In genomic region chr1:109116286-109116685, GRCh38 we compare ENCODE assay signal across 19 cellular contexts. TPM values are rescaled to one million over a fixed set of nuclear protein-coding genes. Genes with fewer than 3 reads are reported as not detected.
DNase-seq lines count a peak whose midpoint lies in the region; ATAC-seq, FAIRE-seq and TF ChIP-seq lines count a peak whose summit lies in the region.
"Had no signal": no experiment of that assay in that cellular context is flagged by ENCODE, and none has a peak within 500 bp of the region (broad histone marks: within the 10 kb centered on the region; RNA-seq: fewer than 3 reads in every experiment).

No MANE protein-coding gene starts in this region.

- TF ChIP-seq POLR2A in erythroblast (IDR thresholded peaks at IDR 0.05; ENCODE audit: low read length) = no peak

- H3K4me1 ChIP-seq in SJSA1 (replicated peaks) (peaks cover 34% of the 10 kb centered on the region), pancreas (peaks cover 7 to 19% (median 7%) of the 10 kb centered on the region in 3 donors)

- H3K27me3 ChIP-seq in SJSA1 (replicated peaks) (peaks cover 6% of the 10 kb centered on the region; the same call in 1 of the 2 replicates), pancreas (no peaks in the 10 kb centered on the region)
- H3K27me3 ChIP-seq: Peyer's patch had no signal

- no peaks in the 10 kb centered on the region for H3K36me3 Mint-ChIP-seq in activated T-cell treated with anti-CD3 and anti-CD28 coated beads, Interleukin-2, amount 50 U/mL, for 24 hours (ENCODE audit: low read depth)

- peak; percentile 49 to 60 (median 50) for ATAC-seq in pancreas
- ATAC-seq in GM19324 (IDR thresholded peaks at IDR 0.05; ENCODE audit: low FRiP score, unreplicated experiment) = no peak
- ATAC-seq: SK-N-SH treated with all-trans-retinoic acid at 6 μM for 48 hours, upper lobe of right lung had no signal

- intact Hi-C loops in pancreas (cut with DNase I) = no loop called here

- peak overlapping the region; percentile 86 for H3K27ac Mint-ChIP-seq in activated T-cell treated with anti-CD3 and anti-CD28 coated beads, Interleukin-2, amount 50 U/mL, for 24 hours

- H3K9me3 Mint-ChIP-seq in activated T-cell treated with anti-CD3 and anti-CD28 coated beads, Interleukin-2, amount 50 U/mL, for 24 hours = no peaks in the 10 kb centered on the region

- H3K9me3 ChIP-seq in SJSA1 (replicated peaks) = no peaks in the 10 kb centered on the region
- H3K9me3 ChIP-seq in pancreas = no peaks in the 10 kb centered on the region
- H3K9me3 ChIP-seq: Peyer's patch, upper lobe of right lung had no signal

- H3K4me3 Mint-ChIP-seq in activated T-cell treated with anti-CD3 and anti-CD28 coated beads, Interleukin-2, amount 50 U/mL, for 24 hours = no peak overlapping the region

- H3K27ac ChIP-seq in SJSA1 (peak overlapping the region; percentile 28; the same call in 1 of the 2 replicates), pancreas (peak overlapping the region; percentile 42 to 81 (median 66))
- H3K27ac ChIP-seq: upper lobe of right lung had no signal

- H3K36me3 ChIP-seq in SJSA1 (no peaks in the 10 kb centered on the region), pancreas (no peaks in the 10 kb centered on the region)
- H3K36me3 ChIP-seq: Peyer's patch, upper lobe of right lung had no signal

- WGBS in pancreas, 2 donors = 15 to 22% methylated on average over 1 of the region's 1 CpG

- H3K4me1 Mint-ChIP-seq in activated T-cell treated with anti-CD3 and anti-CD28 coated beads, Interleukin-2, amount 50 U/mL, for 24 hours (ENCODE audit: low read depth) = peaks cover 46% of the 10 kb centered on the region

- H3K4me3 ChIP-seq in SJSA1 (no peak overlapping the region), pancreas (peak overlapping the region in 2 of 4 donors; percentile 58 to 63)
- H3K4me3 ChIP-seq: upper lobe of right lung had no signal

- no peak for FAIRE-seq in pancreas (lab: Jason Lieb, UNC)
- FAIRE-seq: GM12891 had no signal

- H3K27me3 Mint-ChIP-seq in activated T-cell treated with anti-CD3 and anti-CD28 coated beads, Interleukin-2, amount 50 U/mL, for 24 hours = peaks cover 2% of the 10 kb centered on the region

- no peak for DNase-seq in activated T-cell treated with anti-CD3 and anti-CD28 coated beads, Interleukin-2, amount 50 U/mL, for 24 hours
- no peak for DNase-seq in activated T-cell treated with anti-CD3 and anti-CD28 coated beads, Interleukin-2, amount 50 U/mL, for 48 hours
- DNase-seq in NCI-H2029 (lab: John Stamatoyannopoulos, UW) (peak; percentile 69), SJSA1 (ENCODE audit: low read depth in 1 of 2, low spot score in 2 of 2) (no peak), pancreas (peak in 3 of 6 donors; percentile 44 to 59 (median 49)), erythroblast (lab: John Stamatoyannopoulos, UW) (no peak)
- no peak for DNase-seq in activated CD4-positive, alpha-beta T cell treated with anti-CD3 and anti-CD28 coated beads for 1 hour
- DNase-seq: ACHN; CD8-positive, alpha-beta memory T cell; H7; kidney glomerular epithelial cell; NCI-H524; Peyer's patch; stimulated activated CD4-positive, alpha-beta T cell treated with anti-CD3 and anti-CD28 coated beads, Interleukin-4, amount 100 ng/mL, for 4 hours; upper lobe of right lung had no signal

- no peak for TF ChIP-seq CTCF in pancreas (IDR thresholded peaks at IDR 0.05)

RNA-seq across cellular contexts. Expression of gene ELAPOR1, which starts 2.4 kb away (rescaled TPM):
- 0.63 and 1.2 TPM in 2 replicates for total RNA-seq in SJSA1 (2014; rRNA removed; shearing (Covaris generic))
- total RNA-seq in pancreas = 100 to 1,000 TPM; 106 to 186 (median 155) TPM
- 10 to 100 TPM; 46.9 to 82.8 TPM for polyA plus RNA-seq in pancreas
- total RNA-seq: G401 had no signal

RNA-seq across cellular contexts. Expression of gene TMEM167B, which starts 25.7 kb away (rescaled TPM):
- 18.7 and 36.3 TPM in 2 replicates for total RNA-seq in SJSA1 (2014; rRNA removed; shearing (Covaris generic))
- 10 to 100 TPM; 15.9 to 25.7 (median 18.8) TPM for total RNA-seq in pancreas
- 10 to 100 TPM in 1 of 2 donors, 1 to 10 TPM in 1; 6.4 to 15.7 TPM for polyA plus RNA-seq in pancreas

RNA-seq across cellular contexts. Expression of gene TAF13, which starts 40.5 kb away (rescaled TPM):
- total RNA-seq in SJSA1 (2014; rRNA removed; shearing (Covaris generic)) = 96.5 and 137 TPM in 2 replicates
- total RNA-seq in pancreas = 10 to 100 TPM in 4 of 6 donors, 1 to 10 TPM in 2; 7.2 to 18.8 (median 11.9) TPM
- 10 to 100 TPM; 11.4 to 15.9 TPM for polyA plus RNA-seq in pancreas

Comparison
In these comparisons a context has a peak if more than half of its experiments do, and no peak if none do; other contexts are left out.
1. RNA of gene ELAPOR1, which starts 2.4 kb away (total RNA-seq): 106 to 186 TPM in pancreas; 0.63 to 1.2 TPM in SJSA1; every median in the first group is over 10 times any median in the second.